8 cellular contexts compared by ENCODE assay signal in the genomic region with DNA sequence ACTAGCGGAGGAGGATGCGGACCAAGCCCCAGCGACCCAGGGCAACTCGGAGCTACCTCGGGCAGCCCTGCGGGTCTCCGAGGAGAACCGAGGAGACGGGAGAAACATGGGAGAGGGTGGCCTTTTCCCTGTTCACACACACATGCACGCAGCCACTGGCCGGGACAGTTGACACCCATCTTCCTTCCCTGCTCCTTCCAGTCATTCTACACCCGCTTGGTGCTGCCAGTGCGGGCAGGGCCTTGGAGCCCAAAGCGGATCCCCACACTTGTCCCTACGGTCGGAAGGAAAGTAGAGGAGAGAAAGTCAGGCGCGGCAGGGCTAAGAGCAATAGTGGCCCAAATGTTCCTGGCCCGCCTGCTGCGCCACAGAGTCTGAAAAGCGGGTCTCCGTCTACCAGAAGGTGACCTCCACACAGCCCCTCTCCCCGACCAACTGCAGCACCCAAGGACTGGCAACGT. TPM values are rescaled to one million over a fixed set of nuclear protein-coding genes. Genes with fewer than 3 reads are reported as not detected.
DNase-seq lines count a peak whose midpoint lies in the region; TF ChIP-seq lines count a peak whose summit lies in the region.

No MANE protein-coding gene starts in this region.

- H3K27me3 ChIP-seq in stomach smooth muscle (ENCODE audit: control insufficient read depth in 1 of 2, insufficient read depth in 2 of 2, low read length in 2 of 2) = no peaks in the 10 kb centered on the region

- in situ Hi-C loops in astrocyte of the cerebellum (cut with HindIII; ENCODE audit: low sequenced_read_pairs) = no loop called here

- no peaks in the 10 kb centered on the region for H3K9me3 Mint-ChIP-seq in IgD-negative memory B cell

- peak overlapping the region; percentile 92 for H3K27ac ChIP-seq in stomach smooth muscle (ENCODE audit: low read length)

- no peaks in the 10 kb centered on the region for H3K36me3 ChIP-seq in stomach smooth muscle (ENCODE audit: control insufficient read depth in 2 of 2, insufficient read depth in 2 of 2, low read length in 2 of 2)

- no peaks in the 10 kb centered on the region for H3K27me3 Mint-ChIP-seq in IgD-negative memory B cell

- H3K9me3 ChIP-seq in stomach smooth muscle (ENCODE audit: control insufficient read depth in 2 of 2, low read length in 2 of 2) = no peaks in the 10 kb centered on the region

- H3K4me3 ChIP-seq in astrocyte of the cerebellum (ENCODE audit: low read depth, low read length) (peak overlapping the region; percentile 79), stomach smooth muscle (ENCODE audit: low read length in 2 of 2) (peak overlapping the region; percentile 85 to 97)

- peaks cover 20% of the 10 kb centered on the region for H3K4me1 ChIP-seq in stomach smooth muscle (ENCODE audit: control insufficient read depth, insufficient read depth, low read length)

- peak overlapping the region; percentile 78 to 84 for H3K9ac ChIP-seq in stomach smooth muscle (ENCODE audit: low read length in 2 of 2)

- H3K36me3 Mint-ChIP-seq in IgD-negative memory B cell = no peaks in the 10 kb centered on the region

- H3K27ac Mint-ChIP-seq in IgD-negative memory B cell = peak overlapping the region; percentile 92 to 97 (median 95)

- no peak for TF ChIP-seq CTCF in astrocyte of the cerebellum (IDR thresholded peaks at IDR 0.05; ENCODE audit: low read depth, low read length, missing control alignments)

- H3K4me3 Mint-ChIP-seq in IgD-negative memory B cell = peak overlapping the region; percentile 94 to 99 (median 96)

- DNase-seq in COLO829 (ENCODE audit: low spot score) (peak; percentile 18), astrocyte of the cerebellum (ENCODE audit: low read depth) (no peak), iPS-NIHi7 (ENCODE audit: extremely low spot score) (peak; percentile 28), mesenteric fat pad (ENCODE audit: low spot score) (no peak), foreskin melanocyte (no peak), EL (no peak)

- peaks cover 13 to 26% (median 23%) of the 10 kb centered on the region in 3 donors for H3K4me1 Mint-ChIP-seq in IgD-negative memory B cell

RNA-seq across cellular contexts. Expression of a gene that starts 1.1 kb away (rescaled TPM):
- polyA plus RNA-seq in IgD-negative memory B cell = 18.0 TPM
- 50.2 TPM for total RNA-seq in mesenteric fat pad

Comparison
In these comparisons a context has a peak if more than half of its experiments do, and no peak if none do; other contexts are left out.
1. DNase-seq: peak in COLO829 (single experiment) and iPS-NIHi7 (single experiment); none in astrocyte of the cerebellum (single experiment), mesenteric fat pad (single experiment), foreskin melanocyte (single experiment) and EL (single experiment).